8 cellular contexts compared by ENCODE assay signal in the genomic region with DNA sequence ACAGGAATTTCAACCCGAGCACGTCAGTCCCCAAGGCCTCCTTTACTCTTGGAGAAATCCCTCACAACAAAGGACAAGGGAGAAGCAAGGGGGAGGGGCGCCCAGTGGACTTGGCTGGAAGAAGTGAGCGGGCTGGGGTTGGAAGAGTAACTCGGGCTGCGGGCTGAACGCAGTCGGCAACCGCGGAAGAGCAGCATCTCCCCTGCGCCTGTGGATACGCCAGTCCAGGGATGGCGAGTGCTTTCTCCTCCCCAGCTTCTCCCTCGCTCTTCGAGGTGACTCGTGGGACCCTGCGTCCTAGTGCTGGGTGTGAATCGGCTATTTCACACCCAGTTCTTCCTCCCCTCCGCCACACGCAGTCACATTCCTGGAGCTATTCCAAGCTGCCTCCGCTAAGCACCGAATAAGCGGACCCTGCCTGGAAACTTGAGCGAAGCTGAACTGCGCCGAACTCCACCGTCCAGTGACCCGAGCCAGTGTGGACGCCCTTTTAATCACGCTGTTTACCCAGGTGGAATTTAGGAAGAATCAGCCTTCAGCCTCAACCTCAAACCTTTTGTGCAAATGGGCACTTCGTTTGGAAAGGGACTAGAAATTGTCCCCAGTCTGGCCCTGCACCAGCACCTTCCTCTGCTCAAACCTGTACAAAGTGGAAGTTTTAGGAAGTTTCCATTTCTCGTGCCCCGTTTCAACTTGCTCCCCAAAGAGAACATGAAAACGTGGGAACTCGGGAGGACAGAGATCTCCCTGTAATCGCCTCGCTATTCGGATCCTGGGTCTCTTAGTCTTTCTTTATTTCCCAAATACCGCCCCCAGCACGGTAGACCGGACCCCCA.
A peak's percentile ranks its signal among the peaks of the same experiment; 100 is the strongest.
DNase-seq lines count a peak whose midpoint lies in the region; ATAC-seq and TF ChIP-seq lines count a peak whose summit lies in the region.

No MANE protein-coding gene starts in this region.

- peaks cover 5 to 8% (median 7%) of the 10 kb centered on the region in 3 donors for H3K4me1 Mint-ChIP-seq in IgD-negative memory B cell

- no peak for ATAC-seq in HG03280 (IDR thresholded peaks at IDR 0.05; ENCODE audit: unreplicated experiment)

- TF ChIP-seq POLR2A in suprapubic skin (IDR thresholded peaks at IDR 0.05), result no peak

- peak overlapping the region in 1 of 2 donors; percentile 31 for H3K9ac ChIP-seq in liver (ENCODE audit: low read depth in 1 of 2, low read length in 2 of 2)

- TF ChIP-seq CTCF in coronary artery (IDR thresholded peaks at IDR 0.05), result no peak
- TF ChIP-seq CTCF in liver (IDR thresholded peaks at IDR 0.05; ENCODE audit: low read depth, low read length, missing input control), result no peak
- no peak for TF ChIP-seq CTCF in suprapubic skin (IDR thresholded peaks at IDR 0.05)

- H3K27ac Mint-ChIP-seq in IgD-negative memory B cell, result peak overlapping the region in 1 of 3 donors; percentile 43

- H3K9me3 ChIP-seq in liver (ENCODE audit: control insufficient read depth in 4 of 4, low read length in 3 of 4) (no peaks in the 10 kb centered on the region), suprapubic skin (no peaks in the 10 kb centered on the region)

- H3K4me1 ChIP-seq in liver (ENCODE audit: control insufficient read depth in 4 of 4, insufficient read depth in 4 of 4, low read length in 3 of 4) (peaks cover 5 to 12% (median 10%) of the 10 kb centered on the region in 4 donors), suprapubic skin (peaks cover 16% of the 10 kb centered on the region)

- peaks cover 13% of the 10 kb centered on the region for H3K27me3 Mint-ChIP-seq in IgD-negative memory B cell

- peak overlapping the region in 1 of 2 donors; percentile 0 for H3K27ac ChIP-seq in coronary artery
- peak overlapping the region; percentile 46 to 57 for H3K27ac ChIP-seq in liver (ENCODE audit: low read depth in 1 of 2, low read length in 2 of 2)
- no peak overlapping the region for H3K27ac ChIP-seq in suprapubic skin

- H3K9me3 Mint-ChIP-seq in IgD-negative memory B cell, result no peaks in the 10 kb centered on the region

- H3K36me3 ChIP-seq in liver (ENCODE audit: control insufficient read depth in 4 of 4, insufficient read depth in 3 of 4, low read depth in 1 of 4, low read length in 3 of 4) (no peaks in the 10 kb centered on the region), suprapubic skin (no peaks in the 10 kb centered on the region)

- no peak for TF ChIP-seq RAD21 in liver (IDR thresholded peaks at IDR 0.05)

- H3K27me3 ChIP-seq in liver (ENCODE audit: control insufficient read depth in 4 of 4, insufficient read depth in 4 of 4, low read length in 3 of 4), result peaks cover 0 to 5% (median 2%) of the 10 kb centered on the region in 4 donors
- H3K27me3 ChIP-seq in suprapubic skin, result peaks cover 20% of the 10 kb centered on the region

- H3K4me3 ChIP-seq in coronary artery, result peak overlapping the region; percentile 72
- H3K4me3 ChIP-seq in liver (ENCODE audit: low read depth in 1 of 3, low read length in 3 of 3), result peak overlapping the region; percentile 38 to 60 (median 39)
- peak overlapping the region; percentile 51 for H3K4me3 ChIP-seq in suprapubic skin

- peak; percentile 14 for DNase-seq in COR-L47 (lab: John Stamatoyannopoulos, UW)
- no peak for DNase-seq in coronary artery (ENCODE audit: low spot score)
- no peak for DNase-seq in suprapubic skin (ENCODE audit: low spot score in 2 of 2)
- DNase-seq in GF-D8 (lab: John Stamatoyannopoulos, UW), result no peak
- no peak for DNase-seq in stimulated activated CD4-positive, alpha-beta T cell treated with anti-CD3 and anti-CD28 coated beads, Interleukin-4, amount 100 ng/mL, for 24 hours

- TF ChIP-seq EP300 in suprapubic skin (IDR thresholded peaks at IDR 0.05), result no peak

- WGBS in liver, result 4% methylated on average over 41 of the region's 41 CpGs
- WGBS in suprapubic skin, result 3% methylated on average over 27 of the region's 41 CpGs

- H3K4me3 Mint-ChIP-seq in IgD-negative memory B cell, result peak overlapping the region; percentile 71 to 96 (median 82)

- no peaks in the 10 kb centered on the region for H3K36me3 Mint-ChIP-seq in IgD-negative memory B cell

TF ChIP-seq in liver, 16 proteins besides CTCF, POLR2A, EP300 and RAD21:
- TF ChIP-seq HNF4A (conservative IDR thresholded peaks at IDR 0.05) (no peak), FOXA1 (IDR thresholded peaks at IDR 0.05) (no peak), TAF1 (conservative IDR thresholded peaks at IDR 0.05) (no peak), EGR1 (IDR thresholded peaks at IDR 0.05; ENCODE audit: low read depth in 2 of 2) (no peak), GABPA (IDR thresholded peaks at IDR 0.05 in 1 of 2, conservative IDR thresholded peaks at IDR 0.05 in 1 of 2) (no peak), JUND (IDR thresholded peaks at IDR 0.05) (no peak), HNF4G (IDR thresholded peaks at IDR 0.05) (no peak), FOXA2 (IDR thresholded peaks at IDR 0.05) (no peak), YY1 (IDR thresholded peaks at IDR 0.05) (no peak), RXRA (IDR thresholded peaks at IDR 0.05) (no peak)
- TF ChIP-seq, protein P1, sequence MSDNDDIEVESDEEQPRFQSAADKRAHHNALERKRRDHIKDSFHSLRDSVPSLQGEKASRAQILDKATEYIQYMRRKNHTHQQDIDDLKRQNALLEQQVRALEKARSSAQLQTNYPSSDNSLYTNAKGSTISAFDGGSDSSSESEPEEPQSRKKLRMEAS (IDR thresholded peaks at IDR 0.05), result no peak
- TF ChIP-seq, protein P2, sequence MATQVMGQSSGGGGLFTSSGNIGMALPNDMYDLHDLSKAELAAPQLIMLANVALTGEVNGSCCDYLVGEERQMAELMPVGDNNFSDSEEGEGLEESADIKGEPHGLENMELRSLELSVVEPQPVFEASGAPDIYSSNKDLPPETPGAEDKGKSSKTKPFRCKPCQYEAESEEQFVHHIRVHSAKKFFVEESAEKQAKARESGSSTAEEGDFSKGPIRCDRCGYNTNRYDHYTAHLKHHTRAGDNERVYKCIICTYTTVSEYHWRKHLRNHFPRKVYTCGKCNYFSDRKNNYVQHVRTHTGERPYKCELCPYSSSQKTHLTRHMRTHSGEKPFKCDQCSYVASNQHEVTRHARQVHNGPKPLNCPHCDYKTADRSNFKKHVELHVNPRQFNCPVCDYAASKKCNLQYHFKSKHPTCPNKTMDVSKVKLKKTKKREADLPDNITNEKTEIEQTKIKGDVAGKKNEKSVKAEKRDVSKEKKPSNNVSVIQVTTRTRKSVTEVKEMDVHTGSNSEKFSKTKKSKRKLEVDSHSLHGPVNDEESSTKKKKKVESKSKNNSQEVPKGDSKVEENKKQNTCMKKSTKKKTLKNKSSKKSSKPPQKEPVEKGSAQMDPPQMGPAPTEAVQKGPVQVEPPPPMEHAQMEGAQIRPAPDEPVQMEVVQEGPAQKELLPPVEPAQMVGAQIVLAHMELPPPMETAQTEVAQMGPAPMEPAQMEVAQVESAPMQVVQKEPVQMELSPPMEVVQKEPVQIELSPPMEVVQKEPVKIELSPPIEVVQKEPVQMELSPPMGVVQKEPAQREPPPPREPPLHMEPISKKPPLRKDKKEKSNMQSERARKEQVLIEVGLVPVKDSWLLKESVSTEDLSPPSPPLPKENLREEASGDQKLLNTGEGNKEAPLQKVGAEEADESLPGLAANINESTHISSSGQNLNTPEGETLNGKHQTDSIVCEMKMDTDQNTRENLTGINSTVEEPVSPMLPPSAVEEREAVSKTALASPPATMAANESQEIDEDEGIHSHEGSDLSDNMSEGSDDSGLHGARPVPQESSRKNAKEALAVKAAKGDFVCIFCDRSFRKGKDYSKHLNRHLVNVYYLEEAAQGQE (IDR thresholded peaks at IDR 0.05), result no peak
- TF ChIP-seq, protein P3, sequence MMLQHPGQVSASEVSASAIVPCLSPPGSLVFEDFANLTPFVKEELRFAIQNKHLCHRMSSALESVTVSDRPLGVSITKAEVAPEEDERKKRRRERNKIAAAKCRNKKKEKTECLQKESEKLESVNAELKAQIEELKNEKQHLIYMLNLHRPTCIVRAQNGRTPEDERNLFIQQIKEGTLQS (IDR thresholded peaks at IDR 0.05), result no peak
- TF ChIP-seq, protein P4, sequence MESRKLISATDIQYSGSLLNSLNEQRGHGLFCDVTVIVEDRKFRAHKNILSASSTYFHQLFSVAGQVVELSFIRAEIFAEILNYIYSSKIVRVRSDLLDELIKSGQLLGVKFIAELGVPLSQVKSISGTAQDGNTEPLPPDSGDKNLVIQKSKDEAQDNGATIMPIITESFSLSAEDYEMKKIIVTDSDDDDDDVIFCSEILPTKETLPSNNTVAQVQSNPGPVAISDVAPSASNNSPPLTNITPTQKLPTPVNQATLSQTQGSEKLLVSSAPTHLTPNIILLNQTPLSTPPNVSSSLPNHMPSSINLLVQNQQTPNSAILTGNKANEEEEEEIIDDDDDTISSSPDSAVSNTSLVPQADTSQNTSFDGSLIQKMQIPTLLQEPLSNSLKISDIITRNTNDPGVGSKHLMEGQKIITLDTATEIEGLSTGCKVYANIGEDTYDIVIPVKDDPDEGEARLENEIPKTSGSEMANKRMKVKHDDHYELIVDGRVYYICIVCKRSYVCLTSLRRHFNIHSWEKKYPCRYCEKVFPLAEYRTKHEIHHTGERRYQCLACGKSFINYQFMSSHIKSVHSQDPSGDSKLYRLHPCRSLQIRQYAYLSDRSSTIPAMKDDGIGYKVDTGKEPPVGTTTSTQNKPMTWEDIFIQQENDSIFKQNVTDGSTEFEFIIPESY (IDR thresholded peaks at IDR 0.05), result no peak
